ENCODE assay signal across 1 cellular context in genomic region chr2:32212293-32212692, GRCh38.
TF ChIP-seq lines count a peak whose summit lies in the region.

No MANE protein-coding gene starts in this region.

TF ChIP-seq in SK-N-SH, 30 proteins besides CTCF, POLR2A, EP300 and RAD21 (continued from another document):
- TF ChIP-seq USF2 (IDR thresholded peaks at IDR 0.05; ENCODE audit: borderline replicate concordance, low read depth, low read length) (no peak), REST (IDR thresholded peaks at IDR 0.05; ENCODE audit: low read depth, low read length) (no peak), JUND (IDR thresholded peaks at IDR 0.05) (no peak), POLR2AphosphoS5 (IDR thresholded peaks at IDR 0.05; ENCODE audit: low read depth, low read length) (no peak), MAX (IDR thresholded peaks at IDR 0.05; ENCODE audit: low read depth) (no peak), CHD2 (IDR thresholded peaks at IDR 0.05; ENCODE audit: low read length, partially characterized antibody) (no peak)
